ENCODE assay signal across 8 cellular contexts in the genomic region with DNA sequence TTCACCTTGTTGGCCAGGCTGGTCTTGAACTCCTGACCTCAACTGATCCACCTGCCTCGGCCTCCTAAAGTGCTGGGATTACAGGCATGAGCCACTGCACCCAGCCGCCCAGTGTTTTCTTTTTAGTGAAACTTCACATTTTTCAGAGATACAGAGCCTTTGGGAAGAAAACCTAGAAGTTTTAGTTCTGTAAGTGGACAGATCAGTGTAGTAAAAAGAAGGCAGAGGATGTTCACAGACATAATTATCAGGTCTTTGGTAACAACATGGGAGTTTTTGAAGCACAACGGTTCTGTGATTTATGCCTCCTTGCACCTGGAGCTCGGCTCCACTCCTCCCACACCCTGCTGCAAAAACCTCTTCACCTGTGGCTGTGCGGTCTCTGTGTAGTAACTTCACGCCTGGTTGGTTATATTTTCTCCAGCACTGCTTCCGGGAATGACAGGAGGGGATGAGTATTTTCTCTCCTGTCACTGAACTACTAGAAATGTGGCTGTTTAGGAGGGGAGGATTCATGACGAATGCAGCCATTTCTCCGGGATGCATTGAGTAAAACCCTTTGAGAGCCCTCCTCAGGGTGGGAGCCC.
A peak's percentile ranks its signal among the peaks of the same experiment; 100 is the strongest.
DNase-seq lines count a peak whose midpoint lies in the region; ATAC-seq lines count a peak whose summit lies in the region.

No MANE protein-coding gene starts in this region.

- no peak overlapping the region for H3K4me3 Mint-ChIP-seq in activated T-cell treated with anti-CD3 and anti-CD28 coated beads, Interleukin-2, amount 50 U/mL, for 24 hours
- H3K4me3 Mint-ChIP-seq in naive thymus-derived CD4-positive, alpha-beta T cell: peak overlapping the region in 9 of 10 donors; percentile 13 to 72 (median 59)

- DNase-seq in activated T-cell treated with anti-CD3 and anti-CD28 coated beads, Interleukin-2, amount 50 U/mL, for 24 hours: no peak
- DNase-seq in activated T-cell treated with anti-CD3 and anti-CD28 coated beads for 4 hours (no peak), NCI-H774 (lab: John Stamatoyannopoulos, UW) (peak; percentile 55), Right ventricle myocardium superior (no peak)
- DNase-seq in naive thymus-derived CD4-positive, alpha-beta T cell: peak in 7 of 9 donors; percentile 19 to 51 (median 35)

- intact Hi-C loops in naive thymus-derived CD4-positive, alpha-beta T cell (cut with micrococcal nuclease): loop anchor here in 1 of 2 donors (1.0 kb wide), 3 partner anchors 11 to 41 kb away; no protein-coding TSS in a partner anchor
- intact Hi-C loops in Right ventricle myocardium superior (cut with DNase I): no loop called here

- H3K27me3 ChIP-seq in naive thymus-derived CD4-positive, alpha-beta T cell (ENCODE audit: control insufficient read depth in 2 of 2, insufficient read depth in 2 of 2, low read length in 2 of 2): no peaks in the 10 kb centered on the region

- no peaks in the 10 kb centered on the region for H3K36me3 ChIP-seq in naive thymus-derived CD4-positive, alpha-beta T cell (ENCODE audit: control insufficient read depth in 2 of 3, insufficient read depth in 3 of 3, low read length in 3 of 3)

- no peaks in the 10 kb centered on the region for H3K36me3 Mint-ChIP-seq in activated T-cell treated with anti-CD3 and anti-CD28 coated beads, Interleukin-2, amount 50 U/mL, for 24 hours (ENCODE audit: low read depth)
- no peaks in the 10 kb centered on the region for H3K36me3 Mint-ChIP-seq in naive thymus-derived CD4-positive, alpha-beta T cell

- peaks cover 0 to 17% of the 10 kb centered on the region in 2 donors for H3K4me1 ChIP-seq in naive thymus-derived CD4-positive, alpha-beta T cell (ENCODE audit: control insufficient read depth in 2 of 2, insufficient read depth in 2 of 2, low read length in 2 of 2)

- POLR2A ChIA-PET in naive thymus-derived CD4-positive, alpha-beta T cell (lab: Charles Lee): interaction anchor here (0.7 to 1.5 kb wide), 5 partner anchors 11 to 98 kb away, joined by 3 to 9 read pairs (median 3); no protein-coding TSS in a partner anchor

- no peaks in the 10 kb centered on the region for H3K27me3 Mint-ChIP-seq in activated T-cell treated with anti-CD3 and anti-CD28 coated beads, Interleukin-2, amount 50 U/mL, for 24 hours
- no peaks in the 10 kb centered on the region for H3K27me3 Mint-ChIP-seq in naive thymus-derived CD4-positive, alpha-beta T cell

- ATAC-seq in HG03064 (IDR thresholded peaks at IDR 0.05; ENCODE audit: low read depth, unreplicated experiment) (peak; percentile 45), HG02970 (IDR thresholded peaks at IDR 0.05; ENCODE audit: low FRiP score, unreplicated experiment) (no peak), Right ventricle myocardium superior (ENCODE audit: poor library complexity) (no peak), GM21528 (IDR thresholded peaks at IDR 0.05; ENCODE audit: low FRiP score, unreplicated experiment) (no peak)
- peak; percentile 70 for ATAC-seq in naive thymus-derived CD4-positive, alpha-beta T cell

- H3K4me3 ChIP-seq in naive thymus-derived CD4-positive, alpha-beta T cell (ENCODE audit: low read length): no peak overlapping the region

- CTCF ChIA-PET in naive thymus-derived CD4-positive, alpha-beta T cell (lab: Charles Lee): no interaction called here

- no peaks in the 10 kb centered on the region for H3K9me3 Mint-ChIP-seq in activated T-cell treated with anti-CD3 and anti-CD28 coated beads, Interleukin-2, amount 50 U/mL, for 24 hours
- H3K9me3 Mint-ChIP-seq in naive thymus-derived CD4-positive, alpha-beta T cell: peaks cover 0 to 2% (median 0%) of the 10 kb centered on the region in 11 donors

- H3K27ac Mint-ChIP-seq in activated T-cell treated with anti-CD3 and anti-CD28 coated beads, Interleukin-2, amount 50 U/mL, for 24 hours: peak overlapping the region; percentile 19
- H3K27ac Mint-ChIP-seq in naive thymus-derived CD4-positive, alpha-beta T cell: peak overlapping the region; percentile 57 to 85 (median 79)

- H3K4me1 Mint-ChIP-seq in activated T-cell treated with anti-CD3 and anti-CD28 coated beads, Interleukin-2, amount 50 U/mL, for 24 hours (ENCODE audit: low read depth): peaks cover 47% of the 10 kb centered on the region
- peaks cover 13 to 43% (median 31%) of the 10 kb centered on the region in 7 donors for H3K4me1 Mint-ChIP-seq in naive thymus-derived CD4-positive, alpha-beta T cell

- peak overlapping the region; percentile 32 for H3K27ac ChIP-seq in naive thymus-derived CD4-positive, alpha-beta T cell (ENCODE audit: low read depth, low read length)

- no peaks in the 10 kb centered on the region for H3K9me3 ChIP-seq in naive thymus-derived CD4-positive, alpha-beta T cell (ENCODE audit: control insufficient read depth in 2 of 3, low read length in 3 of 3)

Comparison
In these comparisons a context has a peak if more than half of its experiments do, and no peak if none do; other contexts are left out.
1. DNase-seq: peak in NCI-H774 (single experiment) and naive thymus-derived CD4-positive, alpha-beta T cell (7 of 9); none in activated T-cell treated with anti-CD3 and anti-CD28 coated beads, Interleukin-2, amount 50 U/mL, for 24 hours (single experiment), activated T-cell treated with anti-CD3 and anti-CD28 coated beads for 4 hours (single experiment) and Right ventricle myocardium superior (single experiment).
2. ATAC-seq: peak in HG03064 (single experiment) and naive thymus-derived CD4-positive, alpha-beta T cell (single experiment); none in HG02970 (single experiment), Right ventricle myocardium superior (single experiment) and GM21528 (single experiment).